Comparison of ENCODE assay signal across 1 cellular context in genomic region chr1:1305300-1306069, GRCh38.
TF ChIP-seq lines count a peak whose summit lies in the region.

No MANE protein-coding gene starts in this region.

TF ChIP-seq in HepG2, 621 proteins besides CTCF, POLR2A, EP300 and RAD21 (continues in another document):
- TF ChIP-seq ZBTB25 (CRISPR knock-in tag; IDR thresholded peaks at IDR 0.05) (no peak), CEBPG (CRISPR knock-in tag; IDR thresholded peaks at IDR 0.05) (no peak), SOX5 (CRISPR knock-in tag; IDR thresholded peaks at IDR 0.05; ENCODE audit: borderline replicate concordance) (no peak), ZNF781 (CRISPR knock-in tag; IDR thresholded peaks at IDR 0.05; ENCODE audit: borderline replicate concordance, not compliant biosample characterization) (no peak), ZNF205 (CRISPR knock-in tag; IDR thresholded peaks at IDR 0.05) (no peak), SAP130 (CRISPR knock-in tag; IDR thresholded peaks at IDR 0.05; ENCODE audit: low read depth) (peak; percentile 72), PRDM10 (CRISPR knock-in tag; IDR thresholded peaks at IDR 0.05; ENCODE audit: low read depth) (no peak), FOXP1 (IDR thresholded peaks at IDR 0.05) (no peak), FOXP1 (CRISPR knock-in tag; IDR thresholded peaks at IDR 0.05) (no peak), HNF4G (IDR thresholded peaks at IDR 0.05; ENCODE audit: borderline replicate concordance, low read depth, low read length) (no peak), HNF4G (CRISPR knock-in tag; IDR thresholded peaks at IDR 0.05; ENCODE audit: borderline replicate concordance, low read depth) (no peak), ELF1 (CRISPR knock-in tag; IDR thresholded peaks at IDR 0.05) (no peak), ZNF567 (CRISPR knock-in tag; IDR thresholded peaks at IDR 0.05; ENCODE audit: borderline replicate concordance) (no peak), ZNF75D (CRISPR knock-in tag; IDR thresholded peaks at IDR 0.05; ENCODE audit: borderline replicate concordance) (no peak), KAT8 (CRISPR knock-in tag; IDR thresholded peaks at IDR 0.05) (peak; percentile 16; the same call in 1 of the 2 replicates), ATF6 (CRISPR knock-in tag; conservative IDR thresholded peaks at IDR 0.05) (no peak), NONO (IDR thresholded peaks at IDR 0.05) (no peak), NONO (CRISPR knock-in tag; conservative IDR thresholded peaks at IDR 0.05) (peak; percentile 57; the same call in 1 of the 2 replicates), HNF4A (CRISPR knock-in tag; IDR thresholded peaks at IDR 0.05) (peak; percentile 61), ZNF30 (CRISPR knock-in tag; IDR thresholded peaks at IDR 0.05) (no peak; the same call in 1 of the 2 replicates), POLR2AphosphoS2 (IDR thresholded peaks at IDR 0.05; ENCODE audit: low read depth, low read length) (no peak), ZNF232 (CRISPR knock-in tag; IDR thresholded peaks at IDR 0.05; ENCODE audit: borderline replicate concordance) (peak; percentile 16; the same call in 1 of the 2 replicates), ZUFSP (CRISPR knock-in tag; IDR thresholded peaks at IDR 0.05; ENCODE audit: borderline replicate concordance) (no peak), EED (CRISPR knock-in tag; IDR thresholded peaks at IDR 0.05) (peak; percentile 42; the same call in 1 of the 2 replicates), ZNF792 (CRISPR knock-in tag; IDR thresholded peaks at IDR 0.05) (no peak), KLF11 (CRISPR knock-in tag; IDR thresholded peaks at IDR 0.05) (no peak), GPBP1L1 (CRISPR knock-in tag; IDR thresholded peaks at IDR 0.05) (no peak), ZFP36L1 (CRISPR knock-in tag; IDR thresholded peaks at IDR 0.05) (no peak), ETV6 (CRISPR knock-in tag; conservative IDR thresholded peaks at IDR 0.05) (no peak), ONECUT2 (CRISPR knock-in tag; IDR thresholded peaks at IDR 0.05) (no peak), ZNF331 (CRISPR knock-in tag; IDR thresholded peaks at IDR 0.05) (no peak), ZBTB44 (CRISPR knock-in tag; IDR thresholded peaks at IDR 0.05) (no peak), ZNF775 (CRISPR knock-in tag; IDR thresholded peaks at IDR 0.05; ENCODE audit: borderline replicate concordance) (no peak), PHF21A (CRISPR knock-in tag; IDR thresholded peaks at IDR 0.05) (peak; percentile 79), FIP1L1 (IDR thresholded peaks at IDR 0.05; ENCODE audit: borderline replicate concordance, insufficient read depth, low read depth, low read length) (no peak), ZNF414 (CRISPR knock-in tag; IDR thresholded peaks at IDR 0.05) (no peak), ZNF713 (CRISPR knock-in tag; IDR thresholded peaks at IDR 0.05) (no peak), KLF9 (CRISPR knock-in tag; IDR thresholded peaks at IDR 0.05; ENCODE audit: low read depth) (no peak), SRSF1 (optimal IDR thresholded peaks at IDR 0.05; ENCODE audit: low read depth, low read length) (peak; percentile 15), ZNF589 (CRISPR knock-in tag; conservative IDR thresholded peaks at IDR 0.05) (no peak), CHCHD3 (CRISPR knock-in tag; IDR thresholded peaks at IDR 0.05) (no peak), ZNF646 (CRISPR knock-in tag; IDR thresholded peaks at IDR 0.05) (no peak), ZNF12 (CRISPR knock-in tag; IDR thresholded peaks at IDR 0.05) (no peak), RELA (CRISPR knock-in tag; IDR thresholded peaks at IDR 0.05) (no peak), TARDBP (CRISPR knock-in tag; IDR thresholded peaks at IDR 0.05) (no peak), JUND (CRISPR knock-in tag; IDR thresholded peaks at IDR 0.05) (peak; percentile 58; the same call in 1 of the 2 replicates), KMT2A (CRISPR knock-in tag; IDR thresholded peaks at IDR 0.05) (no peak), ERF (CRISPR knock-in tag; IDR thresholded peaks at IDR 0.05) (no peak)
